In genomic region chr17:48548687-48549621, GRCh38 we compare ENCODE assay signal across 12 cellular contexts. TPM values are rescaled to one million over a fixed set of nuclear protein-coding genes. Genes with fewer than 3 reads are reported as not detected.
DNase-seq lines count a peak whose midpoint lies in the region; ATAC-seq and TF ChIP-seq lines count a peak whose summit lies in the region.
"Had no signal": no experiment of that assay in that cellular context is flagged by ENCODE, and none has a peak within 500 bp of the region (broad histone marks: within the 10 kb centered on the region; RNA-seq: fewer than 3 reads in every experiment).

No MANE protein-coding gene starts in this region.

- H3K4me1 Mint-ChIP-seq in activated CD8-positive, alpha-beta T cell treated with anti-CD3 and anti-CD28 coated beads, Interleukin-2, amount 10 ng/mL, durations not matched to agents 7 days and 5 days (ENCODE audit: low read depth) = peaks cover 48% of the 10 kb centered on the region

- H3K4me1 ChIP-seq in iPS-15b (ENCODE audit: control insufficient read depth, insufficient read depth, low read length) = peaks cover 37% of the 10 kb centered on the region
- H3K4me1 ChIP-seq in smooth muscle cell (ENCODE audit: low read depth) = no peaks in the 10 kb centered on the region

- H3K4me3 Mint-ChIP-seq in activated CD8-positive, alpha-beta T cell treated with anti-CD3 and anti-CD28 coated beads, Interleukin-2, amount 10 ng/mL, durations not matched to agents 7 days and 5 days = peak overlapping the region; percentile 64

- H3K79me2 ChIP-seq in smooth muscle cell (ENCODE audit: low read depth) = peaks cover 7% of the 10 kb centered on the region

- H3K9ac ChIP-seq in iPS-15b (ENCODE audit: low read depth, low read length) (no peak overlapping the region), smooth muscle cell (ENCODE audit: low read depth) (no peak overlapping the region)

- no peak for ATAC-seq in activated CD8-positive, alpha-beta T cell treated with anti-CD3 and anti-CD28 coated beads, Interleukin-2, amount 10 ng/mL, durations not matched to agents 7 days and 5 days
- no peak for ATAC-seq in HG03139 (IDR thresholded peaks at IDR 0.05; ENCODE audit: unreplicated experiment)
- ATAC-seq: stimulated activated naive B cell treated with anti-CD40 and anti-IgM and Interleukin-4, amounts not matched to agents 10 μg/mL and 1 μg/mL and 100 μg/mL, for 72 hours had no signal

- TF ChIP-seq CTCF in smooth muscle cell (IDR thresholded peaks at IDR 0.05; ENCODE audit: borderline replicate concordance, insufficient read depth, poor library complexity, severe bottlenecking) = no peak

- H3K27ac ChIP-seq in smooth muscle cell (ENCODE audit: low read depth) = peak overlapping the region; percentile 93
- H3K27ac ChIP-seq: 22Rv1 had no signal

- H3K36me3 ChIP-seq in iPS-15b (ENCODE audit: control insufficient read depth, insufficient read depth, low read length) (no peaks in the 10 kb centered on the region), smooth muscle cell (ENCODE audit: low read depth) (no peaks in the 10 kb centered on the region)

- peaks cover 9% of the 10 kb centered on the region for H3K36me3 Mint-ChIP-seq in activated CD8-positive, alpha-beta T cell treated with anti-CD3 and anti-CD28 coated beads, Interleukin-2, amount 10 ng/mL, durations not matched to agents 7 days and 5 days (ENCODE audit: low read depth)

- H3K27me3 ChIP-seq in iPS-15b (ENCODE audit: control insufficient read depth, insufficient read depth, low read length) (peaks cover 94% of the 10 kb centered on the region), smooth muscle cell (ENCODE audit: low read depth) (peaks cover 31% of the 10 kb centered on the region)

- peak overlapping the region; percentile 81 for H3K27ac Mint-ChIP-seq in activated CD8-positive, alpha-beta T cell treated with anti-CD3 and anti-CD28 coated beads, Interleukin-2, amount 10 ng/mL, durations not matched to agents 7 days and 5 days
- H3K27ac Mint-ChIP-seq: stimulated activated naive B cell treated with anti-CD40 and anti-IgM and Interleukin-4, amounts not matched to agents 10 μg/mL and 1 μg/mL and 100 μg/mL, for 72 hours had no signal

- peaks cover 30% of the 10 kb centered on the region for H3F3A ChIP-seq in smooth muscle cell (ENCODE audit: low read depth)

- H3K9me3 ChIP-seq in iPS-15b (ENCODE audit: control insufficient read depth, insufficient read depth, low read length) = no peaks in the 10 kb centered on the region
- no peaks in the 10 kb centered on the region for H3K9me3 ChIP-seq in smooth muscle cell (replicated peaks; ENCODE audit: low read depth)

- 65% methylated on average over 6 of the region's 6 CpGs for WGBS in smooth muscle cell (ENCODE audit: low lambda C conversion rate)

- H4K20me1 ChIP-seq in smooth muscle cell (ENCODE audit: low read depth) = peaks cover 12% of the 10 kb centered on the region

- no peak overlapping the region for H2AFZ ChIP-seq in smooth muscle cell (ENCODE audit: low read depth)

- H3K9me3 Mint-ChIP-seq in activated CD8-positive, alpha-beta T cell treated with anti-CD3 and anti-CD28 coated beads, Interleukin-2, amount 10 ng/mL, durations not matched to agents 7 days and 5 days (ENCODE audit: insufficient read depth) = no peaks in the 10 kb centered on the region
- H3K9me3 Mint-ChIP-seq: stimulated activated naive B cell treated with anti-CD40 and anti-IgM and Interleukin-4, amounts not matched to agents 10 μg/mL and 1 μg/mL and 100 μg/mL, for 72 hours had no signal

- peaks cover 2% of the 10 kb centered on the region for H3K27me3 Mint-ChIP-seq in activated CD8-positive, alpha-beta T cell treated with anti-CD3 and anti-CD28 coated beads, Interleukin-2, amount 10 ng/mL, durations not matched to agents 7 days and 5 days (ENCODE audit: low read depth)

- peak overlapping the region; percentile 98 for H3K4me2 ChIP-seq in smooth muscle cell

- POLR2A ChIA-PET in activated CD8-positive, alpha-beta T cell treated with anti-CD3 and anti-CD28 coated beads, Interleukin-2, amount 10 ng/mL, durations not matched to agents 7 days and 5 days (lab: Charles Lee) = interaction anchor here (0.6 kb wide), 1 partner anchor 43 kb away, joined by 4 read pairs; no protein-coding TSS in a partner anchor

- CTCF ChIA-PET in activated CD8-positive, alpha-beta T cell treated with anti-CD3 and anti-CD28 coated beads, Interleukin-2, amount 10 ng/mL, durations not matched to agents 7 days and 5 days (lab: Charles Lee) = interaction anchor here (0.9 to 4.1 kb wide), 3 partner anchors 10 to 57 kb away, joined by 3 to 28 read pairs (median 3); no protein-coding TSS in a partner anchor

- DNase-seq in NCI-H345 (lab: John Stamatoyannopoulos, UW) (peak; percentile 18), NCI-H345 treated with DMSO at 0.1 percent for 48 hours (lab: John Stamatoyannopoulos, UW; ENCODE audit: unreplicated experiment) (no peak), smooth muscle cell (lab: John Stamatoyannopoulos, UW; ENCODE audit: unreplicated experiment) (no peak), A172 (ENCODE audit: low spot score) (no peak), glomerular visceral epithelial cell (ENCODE audit: extremely low spot score) (no peak)
- DNase-seq in activated CD8-positive, alpha-beta T cell treated with anti-CD3 and anti-CD28 coated beads, Interleukin-2, amount 10 ng/mL, durations not matched to agents 7 days and 5 days = no peak
- DNase-seq: NCI-H226; stimulated activated naive B cell treated with anti-CD40 and anti-IgM and Interleukin-4, amounts not matched to agents 10 μg/mL and 1 μg/mL and 100 μg/mL, for 72 hours had no signal

- H3K4me3 ChIP-seq in iPS-15b (ENCODE audit: low read depth, low read length) (peak overlapping the region; percentile 30), smooth muscle cell (no peak overlapping the region)

RNA-seq across cellular contexts. Expression of gene HOXB2, which starts 4.0 kb away (rescaled TPM):
- 10 to 100 TPM; 15.7 to 17.7 TPM for total RNA-seq in activated CD8-positive, alpha-beta T cell treated with anti-CD3 and anti-CD28 coated beads, Interleukin-2, amount 10 ng/mL, durations not matched to agents 7 days and 5 days
- 16.9 and 40.4 TPM in 2 replicates for total RNA-seq in smooth muscle cell
- 26.5 and 35.6 TPM in 2 replicates for polyA plus RNA-seq in smooth muscle cell
- 27.0 and 30.6 TPM in 2 replicates for total RNA-seq in A172 (2014; rRNA removed; shearing (Covaris generic))

RNA-seq across cellular contexts. Expression of gene HOXB1, which starts 18.1 kb away (rescaled TPM):
- total RNA-seq in activated CD8-positive, alpha-beta T cell treated with anti-CD3 and anti-CD28 coated beads, Interleukin-2, amount 10 ng/mL, durations not matched to agents 7 days and 5 days = not detected
- total RNA-seq in smooth muscle cell = not detected in 2 replicates
- polyA plus RNA-seq in smooth muscle cell = not detected in 2 replicates
- not detected in 2 replicates for total RNA-seq in A172 (2014; rRNA removed; shearing (Covaris generic))
- polyA plus RNA-seq: small intestine had no signal

RNA-seq across cellular contexts. Expression of gene HOXB4, which starts 29.2 kb away (rescaled TPM):
- 1 to 10 TPM; 5.7 to 6.1 TPM for total RNA-seq in activated CD8-positive, alpha-beta T cell treated with anti-CD3 and anti-CD28 coated beads, Interleukin-2, amount 10 ng/mL, durations not matched to agents 7 days and 5 days
- 0.72 and 2.6 TPM in 2 replicates for total RNA-seq in smooth muscle cell
- polyA plus RNA-seq in smooth muscle cell = 0.96 and 1.0 TPM in 2 replicates
- 5.1 and 6.3 TPM in 2 replicates for total RNA-seq in A172 (2014; rRNA removed; shearing (Covaris generic))

RNA-seq across cellular contexts. Expression of gene HOXB3, which starts 41.1 kb away (rescaled TPM):
- 10 to 100 TPM in 1 of 2 experiments, 1 to 10 TPM in 1; 8.2 to 10.3 TPM for total RNA-seq in activated CD8-positive, alpha-beta T cell treated with anti-CD3 and anti-CD28 coated beads, Interleukin-2, amount 10 ng/mL, durations not matched to agents 7 days and 5 days
- total RNA-seq in smooth muscle cell = 5.1 and 9.1 TPM in 2 replicates
- 2.8 and 4.4 TPM in 2 replicates for polyA plus RNA-seq in smooth muscle cell
- 20.1 and 24.1 TPM in 2 replicates for total RNA-seq in A172 (2014; rRNA removed; shearing (Covaris generic))

RNA-seq across cellular contexts. Expression of gene HOXB5, which starts 44.6 kb away (rescaled TPM):
- total RNA-seq in activated CD8-positive, alpha-beta T cell treated with anti-CD3 and anti-CD28 coated beads, Interleukin-2, amount 10 ng/mL, durations not matched to agents 7 days and 5 days = not detected
- total RNA-seq in smooth muscle cell = 0.49 and 0.94 TPM in 2 replicates
- polyA plus RNA-seq in smooth muscle cell = 1.4 and 1.8 TPM in 2 replicates
- 2.0 and 2.4 TPM in 2 replicates for total RNA-seq in A172 (2014; rRNA removed; shearing (Covaris generic))
